ENCODE assay signal across 9 cellular contexts in genomic region chr9:2126331-2126789, GRCh38.
DNase-seq lines count a peak whose midpoint lies in the region; ATAC-seq and TF ChIP-seq lines count a peak whose summit lies in the region.
"Had no signal": no experiment of that assay in that cellular context is flagged by ENCODE, and none has a peak within 500 bp of the region (broad histone marks: within the 10 kb centered on the region; RNA-seq: fewer than 3 reads in every experiment).

No MANE protein-coding gene starts in this region.

- H4K20me1 ChIP-seq in neural progenitor cell (ENCODE audit: low read depth): no peaks in the 10 kb centered on the region

- no peak overlapping the region for H3K4me3 ChIP-seq in CD8-positive, alpha-beta memory T cell (ENCODE audit: low read length)
- H3K4me3 ChIP-seq in prostate gland (no peak overlapping the region), neural progenitor cell (no peak overlapping the region)
- H3K4me3 ChIP-seq: GM23338 had no signal

- H3K27ac Mint-ChIP-seq in CD8-positive, alpha-beta memory T cell: peak overlapping the region in 7 of 8 donors; percentile 18 to 91 (median 64)
- H3K27ac Mint-ChIP-seq in activated B cell treated with CpG ODN at 0.5 μM for 24 hours: peak overlapping the region; percentile 59
- no peak overlapping the region for H3K27ac Mint-ChIP-seq in neural progenitor cell
- H3K27ac Mint-ChIP-seq: GM23338 had no signal

- H3K79me2 ChIP-seq in neural progenitor cell (ENCODE audit: low read depth): no peaks in the 10 kb centered on the region

- H3K4me2 ChIP-seq in neural progenitor cell: no peak overlapping the region
- H3K4me2 ChIP-seq: GM23338 had no signal

- H3K36me3 Mint-ChIP-seq in CD8-positive, alpha-beta memory T cell: peaks cover 0 to 89% (median 45%) of the 10 kb centered on the region in 3 donors
- H3K36me3 Mint-ChIP-seq in activated B cell treated with CpG ODN at 0.5 μM for 24 hours (ENCODE audit: low read depth) (peaks cover 87% of the 10 kb centered on the region), neural progenitor cell (no peaks in the 10 kb centered on the region)

- no peak for DNase-seq in CD8-positive, alpha-beta memory T cell
- no peak for DNase-seq in activated B cell treated with CpG ODN at 0.5 μM for 24 hours
- DNase-seq in foreskin melanocyte: peak; percentile 38
- DNase-seq in prostate gland (ENCODE audit: low spot score): no peak
- no peak for DNase-seq in neural progenitor cell (ENCODE audit: low spot score)
- DNase-seq in SW480 (ENCODE audit: low spot score): no peak

- no peaks in the 10 kb centered on the region for H3F3A ChIP-seq in neural progenitor cell (ENCODE audit: low read depth)

- peaks cover 23% of the 10 kb centered on the region for H3K4me1 ChIP-seq in CD8-positive, alpha-beta memory T cell (ENCODE audit: insufficient read depth, low read length)
- no peaks in the 10 kb centered on the region for H3K4me1 ChIP-seq in prostate gland (replicated peaks)
- peaks cover 5% of the 10 kb centered on the region for H3K4me1 ChIP-seq in neural progenitor cell

- H3K4me1 Mint-ChIP-seq in CD8-positive, alpha-beta memory T cell: peaks cover 56 to 75% (median 73%) of the 10 kb centered on the region in 3 donors
- H3K4me1 Mint-ChIP-seq in activated B cell treated with CpG ODN at 0.5 μM for 24 hours (peaks cover 28% of the 10 kb centered on the region), neural progenitor cell (peaks cover 4% of the 10 kb centered on the region)
- H3K4me1 Mint-ChIP-seq: GM23338 had no signal

- no peak overlapping the region for H2AFZ ChIP-seq in neural progenitor cell (replicated peaks)
- H2AFZ ChIP-seq: GM23338 had no signal

- POLR2A ChIA-PET in CD8-positive, alpha-beta memory T cell (lab: Charles Lee): no interaction called here
- POLR2A ChIA-PET in activated B cell treated with CpG ODN at 0.5 μM for 24 hours (lab: Charles Lee): no interaction called here

- no peaks in the 10 kb centered on the region for H3K27me3 Mint-ChIP-seq in CD8-positive, alpha-beta memory T cell
- H3K27me3 Mint-ChIP-seq in activated B cell treated with CpG ODN at 0.5 μM for 24 hours (no peaks in the 10 kb centered on the region), neural progenitor cell (ENCODE audit: insufficient read depth, low read depth) (no peaks in the 10 kb centered on the region)

- no peaks in the 10 kb centered on the region for H3K27me3 ChIP-seq in CD8-positive, alpha-beta memory T cell (ENCODE audit: insufficient read depth, low read length, poor library complexity, severe bottlenecking)
- H3K27me3 ChIP-seq in prostate gland (replicated peaks; ENCODE audit: insufficient read depth) (no peaks in the 10 kb centered on the region), neural progenitor cell (no peaks in the 10 kb centered on the region)

- H3K4me3 Mint-ChIP-seq in CD8-positive, alpha-beta memory T cell: peak overlapping the region in 4 of 7 donors; percentile 33 to 74 (median 60)
- H3K4me3 Mint-ChIP-seq in activated B cell treated with CpG ODN at 0.5 μM for 24 hours (no peak overlapping the region), neural progenitor cell (no peak overlapping the region)
- H3K4me3 Mint-ChIP-seq: GM23338 had no signal

- CTCF ChIA-PET in CD8-positive, alpha-beta memory T cell (lab: Charles Lee): interaction anchor here (0.9 kb wide), 1 partner anchor 41 kb away, joined by 3 read pairs; no protein-coding TSS in a partner anchor
- CTCF ChIA-PET in activated B cell treated with CpG ODN at 0.5 μM for 24 hours (lab: Charles Lee): interaction anchor here (1.4 kb wide), 1 partner anchor 10 kb away, joined by 4 read pairs; no protein-coding TSS in a partner anchor

- no peak overlapping the region for H3K27ac ChIP-seq in CD8-positive, alpha-beta memory T cell (ENCODE audit: low read depth, low read length)
- H3K27ac ChIP-seq in prostate gland: peak overlapping the region; percentile 54 to 70
- H3K27ac ChIP-seq in neural progenitor cell: no peak overlapping the region

- no peak for TF ChIP-seq CTCF in activated B cell treated with CpG ODN at 0.5 μM for 24 hours (IDR thresholded peaks at IDR 0.05)
- TF ChIP-seq CTCF in prostate gland (IDR thresholded peaks at IDR 0.05): no peak
- no peak for TF ChIP-seq CTCF in neural progenitor cell (IDR thresholded peaks at IDR 0.05)

- intact Hi-C loops in activated B cell treated with CpG ODN at 0.5 μM for 24 hours (cut with micrococcal nuclease): no loop called here
- intact Hi-C loops in prostate gland (cut with DNase I): loop anchor here (2.0 kb wide), 1 partner anchor 112 kb away; the partner anchor contains the start of gene SMARCA2

- H3K9me3 Mint-ChIP-seq in CD8-positive, alpha-beta memory T cell: no peaks in the 10 kb centered on the region
- no peaks in the 10 kb centered on the region for H3K9me3 Mint-ChIP-seq in activated B cell treated with CpG ODN at 0.5 μM for 24 hours
- no peaks in the 10 kb centered on the region for H3K9me3 Mint-ChIP-seq in neural progenitor cell
- H3K9me3 Mint-ChIP-seq: GM23338 had no signal

- H3K9me3 ChIP-seq in CD8-positive, alpha-beta memory T cell (ENCODE audit: low read length): no peaks in the 10 kb centered on the region
- H3K9me3 ChIP-seq in prostate gland (no peaks in the 10 kb centered on the region), neural progenitor cell (ENCODE audit: low read depth) (no peaks in the 10 kb centered on the region)

- 11% methylated on average over 4 of the region's 4 CpGs for WGBS in prostate gland

- ATAC-seq in activated B cell treated with CpG ODN at 0.5 μM for 24 hours (ENCODE audit: low read depth) (no peak), HG02938 (IDR thresholded peaks at IDR 0.05; ENCODE audit: unreplicated experiment) (no peak), GM19324 (IDR thresholded peaks at IDR 0.05; ENCODE audit: low FRiP score, unreplicated experiment) (no peak)
- ATAC-seq: GM23338 had no signal

- no peak for TF ChIP-seq POLR2A in prostate gland (IDR thresholded peaks at IDR 0.05)

- H3K36me3 ChIP-seq in CD8-positive, alpha-beta memory T cell (ENCODE audit: insufficient read depth, low read length): peaks cover 30% of the 10 kb centered on the region
- H3K36me3 ChIP-seq in prostate gland (no peaks in the 10 kb centered on the region), neural progenitor cell (no peaks in the 10 kb centered on the region)

- no peak overlapping the region for H3K9ac ChIP-seq in neural progenitor cell

Comparison
In these comparisons a context has a peak if more than half of its experiments do, and no peak if none do; other contexts are left out.
1. H3K27ac ChIP-seq: peak in prostate gland (2 of 2); none in CD8-positive, alpha-beta memory T cell (single experiment) and neural progenitor cell (single experiment).
2. H3K4me3 Mint-ChIP-seq: peak in CD8-positive, alpha-beta memory T cell (4 of 7); none in activated B cell treated with CpG ODN at 0.5 μM for 24 hours (single experiment) and neural progenitor cell (single experiment).